In genomic region chr2:199956062-199956380, GRCh38 we compare ENCODE assay signal across 8 cellular contexts. TPM values are rescaled to one million over a fixed set of nuclear protein-coding genes. Genes with fewer than 3 reads are reported as not detected.
A peak's percentile ranks its signal among the peaks of the same experiment; 100 is the strongest.
DNase-seq lines count a peak whose midpoint lies in the region; ATAC-seq and TF ChIP-seq lines count a peak whose summit lies in the region.

No MANE protein-coding gene starts in this region.

- DNase-seq in cardiac muscle cell (ENCODE audit: low read depth in 1 of 2, low spot score in 1 of 2): peak in 1 of 2 donors; percentile 7
- DNase-seq in Right ventricle myocardium superior: no peak
- no peak for DNase-seq in activated T-helper 2 cell treated with anti-CD3 and anti-CD28 coated beads, Interferon-gamma antibody, Interleukin-2, Interleukin-4, amounts not matched to agents 10 μg/mL and 5 μg/mL and 100 μg/mL, durations not matched to agents 14 hours and 24 hours and 36 hours (ENCODE audit: low spot score)
- no peak for DNase-seq in tibial artery
- DNase-seq in stimulated activated CD4-positive, alpha-beta T cell treated with anti-CD3 and anti-CD28 coated beads, Interleukin-12 subunit alpha, Interleukin-12 subunit beta, amount 100 ng/mL, for 4 hours: no peak
- no peak for DNase-seq in RPMI8226
- DNase-seq in hippocampal formation (lab: John Stamatoyannopoulos, UW): no peak

- H3K4me3 ChIP-seq in cardiac muscle cell (peak overlapping the region; percentile 71), tibial artery (peak overlapping the region; percentile 77 to 89)

- H3K36me3 ChIP-seq in cardiac muscle cell: peaks cover 21% of the 10 kb centered on the region
- H3K36me3 ChIP-seq in tibial artery: peaks cover 11 to 19% (median 19%) of the 10 kb centered on the region in 3 donors

- peaks cover 40% of the 10 kb centered on the region for H3K4me1 Mint-ChIP-seq in activated T-helper 2 cell treated with anti-CD3 and anti-CD28 coated beads, Interferon-gamma antibody, Interleukin-2, Interleukin-4, amounts not matched to agents 10 μg/mL and 5 μg/mL and 100 μg/mL, durations not matched to agents 14 hours and 24 hours and 36 hours (ENCODE audit: low read depth)

- H3K9me3 ChIP-seq in cardiac muscle cell (ENCODE audit: low read depth) (no peaks in the 10 kb centered on the region), tibial artery (no peaks in the 10 kb centered on the region)

- H3K27me3 Mint-ChIP-seq in activated T-helper 2 cell treated with anti-CD3 and anti-CD28 coated beads, Interferon-gamma antibody, Interleukin-2, Interleukin-4, amounts not matched to agents 10 μg/mL and 5 μg/mL and 100 μg/mL, durations not matched to agents 14 hours and 24 hours and 36 hours (ENCODE audit: low read depth): no peaks in the 10 kb centered on the region

- intact Hi-C loops in Right ventricle myocardium superior (cut with DNase I): no loop called here
- intact Hi-C loops in activated T-helper 2 cell treated with anti-CD3 and anti-CD28 coated beads, Interferon-gamma antibody, Interleukin-2, Interleukin-4, amounts not matched to agents 10 μg/mL and 5 μg/mL and 100 μg/mL, durations not matched to agents 14 hours and 24 hours and 36 hours (cut with micrococcal nuclease): loop anchor here (5.0 kb wide), 1 partner anchor 856 kb away; the partner anchor contains the start of gene BZW1
- intact Hi-C loops in tibial artery (cut with DNase I; ENCODE audit: low total_unique reads): no loop called here

- peak overlapping the region; percentile 93 for H3K4me3 Mint-ChIP-seq in activated T-helper 2 cell treated with anti-CD3 and anti-CD28 coated beads, Interferon-gamma antibody, Interleukin-2, Interleukin-4, amounts not matched to agents 10 μg/mL and 5 μg/mL and 100 μg/mL, durations not matched to agents 14 hours and 24 hours and 36 hours (ENCODE audit: low read depth)

- TF ChIP-seq CTCF in cardiac muscle cell (IDR thresholded peaks at IDR 0.05; ENCODE audit: low read depth, low read length) (no peak), tibial artery (IDR thresholded peaks at IDR 0.05) (no peak)

- H3K9me3 Mint-ChIP-seq in activated T-helper 2 cell treated with anti-CD3 and anti-CD28 coated beads, Interferon-gamma antibody, Interleukin-2, Interleukin-4, amounts not matched to agents 10 μg/mL and 5 μg/mL and 100 μg/mL, durations not matched to agents 14 hours and 24 hours and 36 hours: no peaks in the 10 kb centered on the region

- H3K36me3 Mint-ChIP-seq in activated T-helper 2 cell treated with anti-CD3 and anti-CD28 coated beads, Interferon-gamma antibody, Interleukin-2, Interleukin-4, amounts not matched to agents 10 μg/mL and 5 μg/mL and 100 μg/mL, durations not matched to agents 14 hours and 24 hours and 36 hours (ENCODE audit: low read depth): peaks cover 49% of the 10 kb centered on the region

- H3K27ac ChIP-seq in cardiac muscle cell (peak overlapping the region; percentile 99), layer of hippocampus (ENCODE audit: low read depth, low read length) (peak overlapping the region; percentile 88), tibial artery (peak overlapping the region; percentile 83 to 89)

- H3K4me1 ChIP-seq in cardiac muscle cell (ENCODE audit: low read depth) (peaks cover 11% of the 10 kb centered on the region), tibial artery (peaks cover 0 to 44% (median 34%) of the 10 kb centered on the region in 4 donors)

- H3K27me3 ChIP-seq in cardiac muscle cell: no peaks in the 10 kb centered on the region
- H3K27me3 ChIP-seq in layer of hippocampus (ENCODE audit: control insufficient read depth, insufficient read depth, low read length): no peaks in the 10 kb centered on the region
- no peaks in the 10 kb centered on the region for H3K27me3 ChIP-seq in tibial artery

- H3K27ac Mint-ChIP-seq in activated T-helper 2 cell treated with anti-CD3 and anti-CD28 coated beads, Interferon-gamma antibody, Interleukin-2, Interleukin-4, amounts not matched to agents 10 μg/mL and 5 μg/mL and 100 μg/mL, durations not matched to agents 14 hours and 24 hours and 36 hours: peak overlapping the region; percentile 79

- ATAC-seq in Right ventricle myocardium superior (ENCODE audit: poor library complexity): no peak

RNA-seq across cellular contexts. Expression of gene MAIP1, which starts 0.6 kb away (rescaled TPM):
- total RNA-seq in cardiac muscle cell: 33.7 and 50.8 TPM in 2 replicates
- 28.3 and 30.6 TPM in 2 replicates for polyA plus RNA-seq in cardiac muscle cell
- 28.2 TPM for total RNA-seq in Right ventricle myocardium superior
- total RNA-seq in activated T-helper 2 cell treated with anti-CD3 and anti-CD28 coated beads, Interferon-gamma antibody, Interleukin-2, Interleukin-4, amounts not matched to agents 10 μg/mL and 5 μg/mL and 100 μg/mL, durations not matched to agents 14 hours and 24 hours and 36 hours: 26.0 and 29.9 TPM in 2 replicates

RNA-seq across cellular contexts. Expression of gene TYW5, which starts 0.7 kb away (rescaled TPM):
- total RNA-seq in cardiac muscle cell: 5.2 and 8.8 TPM in 2 replicates
- 6.3 and 6.4 TPM in 2 replicates for polyA plus RNA-seq in cardiac muscle cell
- total RNA-seq in Right ventricle myocardium superior: 2.7 TPM
- total RNA-seq in activated T-helper 2 cell treated with anti-CD3 and anti-CD28 coated beads, Interferon-gamma antibody, Interleukin-2, Interleukin-4, amounts not matched to agents 10 μg/mL and 5 μg/mL and 100 μg/mL, durations not matched to agents 14 hours and 24 hours and 36 hours: 11.0 and 12.3 TPM in 2 replicates

RNA-seq across cellular contexts. Expression of gene C2orf69, which starts 44.9 kb away (rescaled TPM):
- total RNA-seq in cardiac muscle cell (6.0 and 11.0 TPM in 2 replicates), Right ventricle myocardium superior (7.0 TPM)
- polyA plus RNA-seq in cardiac muscle cell: 6.3 and 15.7 TPM in 2 replicates
- 16.8 and 17.6 TPM in 2 replicates for total RNA-seq in activated T-helper 2 cell treated with anti-CD3 and anti-CD28 coated beads, Interferon-gamma antibody, Interleukin-2, Interleukin-4, amounts not matched to agents 10 μg/mL and 5 μg/mL and 100 μg/mL, durations not matched to agents 14 hours and 24 hours and 36 hours
